ENCODE assay signal across 8 cellular contexts in genomic region chr11:798093-798713, GRCh38. TPM values are rescaled to one million over a fixed set of nuclear protein-coding genes. Genes with fewer than 3 reads are reported as not detected.
DNase-seq lines count a peak whose midpoint lies in the region; ATAC-seq, FAIRE-seq and TF ChIP-seq lines count a peak whose summit lies in the region.

SLC25A22 (minus strand) TSS chr11:798281; CDS start chr11:795006, 3,275 bp downstream.

- intact Hi-C loops in sciatic nerve (cut with DNase I) = loop anchor here (10.0 kb wide), 1 partner anchor 133 kb away; no protein-coding TSS in a partner anchor

- H4K20me1 ChIP-seq in astrocyte (ENCODE audit: insufficient read depth, low read length) = peaks cover 55% of the 10 kb centered on the region

- H3K4me3 ChIP-seq in GM12875 (ENCODE audit: low read depth, low read length) = peak within 1 kb of the TSS; percentile 83
- H3K4me3 ChIP-seq in astrocyte (ENCODE audit: insufficient read depth, low read depth, low read length) = peak within 1 kb of the TSS; percentile 77

- H3K27ac Mint-ChIP-seq in astrocyte (ENCODE audit: unreplicated experiment) = peak within 1 kb of the TSS; percentile 78

- H3K4me1 Mint-ChIP-seq in astrocyte (ENCODE audit: low read depth, unreplicated experiment) = no peaks in the 10 kb centered on the region

- peak within 1 kb of the TSS; percentile 86 for H3K9ac ChIP-seq in astrocyte (ENCODE audit: low read length)

- peak; percentile 59 for ATAC-seq in HG02588 (IDR thresholded peaks at IDR 0.05; ENCODE audit: unreplicated experiment)
- ATAC-seq in sciatic nerve = peak; percentile 37
- no peak for ATAC-seq in GM18870 (IDR thresholded peaks at IDR 0.05; ENCODE audit: unreplicated experiment)

- TF ChIP-seq CTCF in GM12875 (IDR thresholded peaks at IDR 0.05; ENCODE audit: borderline replicate concordance, insufficient read depth, low read depth, low read length) (peak; percentile 86), astrocyte (IDR thresholded peaks at IDR 0.05; ENCODE audit: insufficient read depth, low read depth, low read length) (peak; percentile 19)

- H3K27me3 ChIP-seq in astrocyte (ENCODE audit: insufficient read depth, low read length) = no peaks in the 10 kb centered on the region

- peak within 1 kb of the TSS; percentile 85 for H3K4me3 Mint-ChIP-seq in astrocyte (ENCODE audit: unreplicated experiment)

- H3K27me3 Mint-ChIP-seq in astrocyte (ENCODE audit: low read depth, unreplicated experiment) = no peaks in the 10 kb centered on the region

- peaks cover 11% of the 10 kb centered on the region for H3K79me2 ChIP-seq in astrocyte (ENCODE audit: insufficient read depth, low read length)

- no peaks in the 10 kb centered on the region for H3K9me3 ChIP-seq in astrocyte (ENCODE audit: insufficient read depth, low read depth, low read length)

- no peaks in the 10 kb centered on the region for H3K36me3 ChIP-seq in astrocyte (ENCODE audit: insufficient read depth, low read length)

- peak; percentile 77 for DNase-seq in NCI-H1092 (lab: John Stamatoyannopoulos, UW)
- DNase-seq in T-helper 22 cell (ENCODE audit: low read depth) = peak; percentile 65
- DNase-seq in astrocyte (ENCODE audit: low read depth) = peak; percentile 48
- peak; percentile 60 to 68 for DNase-seq in hippocampal formation (lab: John Stamatoyannopoulos, UW)
- DNase-seq in sciatic nerve (ENCODE audit: low spot score) = peak; percentile 86

- peak within 1 kb of the TSS; percentile 56 for H2AFZ ChIP-seq in astrocyte (ENCODE audit: low read depth, low read length)

- H3K36me3 Mint-ChIP-seq in astrocyte (ENCODE audit: low read depth, unreplicated experiment) = peaks cover 2% of the 10 kb centered on the region

- H3K27ac ChIP-seq in astrocyte (ENCODE audit: low read depth, low read length) = peak within 1 kb of the TSS; percentile 81

- no peaks in the 10 kb centered on the region for H3K9me3 Mint-ChIP-seq in astrocyte (ENCODE audit: unreplicated experiment)

- H3K4me1 ChIP-seq in astrocyte (ENCODE audit: insufficient read depth, low read length) = peaks cover 16% of the 10 kb centered on the region

- H3K4me2 ChIP-seq in astrocyte (ENCODE audit: low read length) = peak within 1 kb of the TSS; percentile 96

- no peak for FAIRE-seq in astrocyte (lab: Jason Lieb, UNC)

RNA-seq across cellular contexts. Expression of gene SLC25A22, which starts in this region (rescaled TPM):
- total RNA-seq in astrocyte = 20.5 and 21.4 TPM in 2 replicates
- total RNA-seq in sciatic nerve = 7.2 TPM
